In the genomic region with DNA sequence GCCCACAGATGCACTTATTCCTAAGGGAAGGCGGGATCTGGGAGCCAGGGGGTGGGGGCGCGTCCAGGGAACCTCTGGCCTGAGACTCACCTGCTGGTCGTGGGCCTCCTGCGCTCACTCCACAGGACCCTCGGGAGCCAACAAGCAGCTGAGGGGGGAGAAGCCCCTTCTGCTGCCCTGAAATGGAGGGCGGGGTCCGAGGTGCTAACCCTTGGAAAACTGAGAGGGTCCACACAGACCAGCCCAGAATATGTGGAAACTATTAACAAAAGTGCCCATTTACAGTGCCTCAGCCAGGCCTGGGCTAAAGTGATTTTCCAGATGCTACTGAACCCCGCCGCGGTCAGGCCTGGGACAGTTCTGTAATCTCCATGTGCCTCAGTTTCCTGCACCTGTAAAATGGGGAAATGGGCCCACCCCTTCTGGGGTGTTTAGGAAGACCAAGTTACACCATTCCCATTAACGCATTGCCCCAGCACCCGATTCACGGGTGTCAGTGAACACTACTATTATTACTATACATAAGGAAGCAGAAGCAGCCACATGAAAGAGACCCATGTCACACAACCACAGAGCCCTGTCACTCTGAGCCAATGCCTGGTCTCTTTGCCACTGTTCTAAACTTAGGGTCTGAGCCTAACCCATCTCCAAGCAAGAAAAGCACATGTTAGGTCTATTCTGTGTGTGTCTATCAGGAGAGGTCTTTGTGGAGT, we compare ENCODE assay signal across 11 cellular contexts. TPM values are rescaled to one million over a fixed set of nuclear protein-coding genes. Genes with fewer than 3 reads are reported as not detected.
A peak's percentile ranks its signal among the peaks of the same experiment; 100 is the strongest.
DNase-seq lines count a peak whose midpoint lies in the region; ATAC-seq, FAIRE-seq and TF ChIP-seq lines count a peak whose summit lies in the region.
"Had no signal": no experiment of that assay in that cellular context is flagged by ENCODE, and none has a peak within 500 bp of the region (broad histone marks: within the 10 kb centered on the region; RNA-seq: fewer than 3 reads in every experiment).

No MANE protein-coding gene starts in this region.

- no peak overlapping the region for H2BK15ac ChIP-seq in mesenchymal stem cell (ENCODE audit: low read depth, poor library complexity, severe bottlenecking)

- no peak overlapping the region for H3K4ac ChIP-seq in mesenchymal stem cell (ENCODE audit: low read depth in 1 of 2, low read length in 2 of 2)

- H3K9ac ChIP-seq in GM12878 (ENCODE audit: control insufficient read depth, insufficient read depth, low read length) (no peak overlapping the region), mesenchymal stem cell (ENCODE audit: low read length) (peak overlapping the region; percentile 40)

- H3K36me3 Mint-ChIP-seq in activated T-cell treated with anti-CD3 and anti-CD28 coated beads, Interleukin-2, amount 50 U/mL, for 72 hours (ENCODE audit: insufficient read depth in 2 of 2) = no peaks in the 10 kb centered on the region
- no peaks in the 10 kb centered on the region for H3K36me3 Mint-ChIP-seq in activated T-cell treated with anti-CD3 and anti-CD28 coated beads, Interleukin-2, amount 50 U/mL, for 24 hours (ENCODE audit: low read depth)
- no peaks in the 10 kb centered on the region for H3K36me3 Mint-ChIP-seq in activated CD4-positive, alpha-beta T cell treated with anti-CD3 and anti-CD28 coated beads, Interleukin-2, amount 10 ng/mL, durations not matched to agents 7 days and 5 days (ENCODE audit: low read depth)

- H3K27me3 Mint-ChIP-seq in activated T-cell treated with anti-CD3 and anti-CD28 coated beads, Interleukin-2, amount 50 U/mL, for 72 hours (ENCODE audit: low read depth) = peaks cover 44% of the 10 kb centered on the region
- peaks cover 60% of the 10 kb centered on the region for H3K27me3 Mint-ChIP-seq in activated T-cell treated with anti-CD3 and anti-CD28 coated beads, Interleukin-2, amount 50 U/mL, for 24 hours
- peaks cover 47% of the 10 kb centered on the region for H3K27me3 Mint-ChIP-seq in activated CD4-positive, alpha-beta T cell treated with anti-CD3 and anti-CD28 coated beads, Interleukin-2, amount 10 ng/mL, durations not matched to agents 7 days and 5 days

- 53% methylated on average over 14 of the region's 14 CpGs for WGBS in GM12878 (ENCODE audit: insufficient coverage, insufficient replicate concordance, low lambda C conversion rate, missing lambda C conversion rate)
- 77% methylated on average over 14 of the region's 14 CpGs for WGBS in mesenchymal stem cell
- WGBS in suprapubic skin = 73% methylated on average over 11 of the region's 14 CpGs
- WGBS in right lobe of liver (ENCODE audit: insufficient coverage, low coverage, low lambda C conversion rate, missing lambda C conversion rate) = 65% methylated on average over 3 of the region's 14 CpGs

- no peak overlapping the region for H4K8ac ChIP-seq in mesenchymal stem cell (ENCODE audit: low read length)

- SMC1A ChIA-PET in GM12878 (lab: Charles Lee; ENCODE audit: uncharacterized antibody, unreplicated experiment) = no interaction called here

- TF ChIP-seq RAD21 in GM12878 (IDR thresholded peaks at IDR 0.05; ENCODE audit: insufficient read depth, low read depth, low read length) = no peak

- peak; percentile 64 to 77 for ATAC-seq in activated T-cell treated with anti-CD3 and anti-CD28 coated beads, Interleukin-2, amount 50 U/mL, for 72 hours (replicated peaks in 1 of 2)
- ATAC-seq in GM12878 (peak; percentile 52), right lobe of liver (no peak)
- ATAC-seq: HCT116 had no signal

- peak overlapping the region; percentile 31 for H2AK5ac ChIP-seq in mesenchymal stem cell (ENCODE audit: low read length, severe bottlenecking)

- H3K36me3 ChIP-seq in GM12878 (ENCODE audit: control insufficient read depth in 2 of 2, insufficient read depth in 2 of 2, low read length in 1 of 2) (no peaks in the 10 kb centered on the region), mesenchymal stem cell (ENCODE audit: control insufficient read depth in 1 of 2, insufficient read depth in 2 of 2, low read depth in 1 of 2, low read length in 2 of 2) (no peaks in the 10 kb centered on the region), suprapubic skin (no peaks in the 10 kb centered on the region), right lobe of liver (no peaks in the 10 kb centered on the region)

- no peak for FAIRE-seq in GM12878 (lab: Jason Lieb, UNC)

- CTCF ChIA-PET in GM12878 (lab: Yijun Ruan, JAX) = no interaction called here
- CTCF ChIA-PET in activated CD4-positive, alpha-beta T cell treated with anti-CD3 and anti-CD28 coated beads, Interleukin-2, amount 10 ng/mL, durations not matched to agents 7 days and 5 days (lab: Charles Lee) = interaction anchor here (1.4 kb wide), 1 partner anchor 33 kb away, joined by 3 read pairs; no protein-coding TSS in a partner anchor

- no TSS peak for BruUV-seq in GM12878 (replicated peaks; lab: Mats Ljungman, UMichigan)

- no peak for TF ChIP-seq POLR2A in GM12878 (IDR thresholded peaks at IDR 0.05; ENCODE audit: low read depth, low read length)
- no peak for TF ChIP-seq POLR2A in suprapubic skin (IDR thresholded peaks at IDR 0.05)
- TF ChIP-seq POLR2A in right lobe of liver (IDR thresholded peaks at IDR 0.05) = no peak

- H3K4me1 Mint-ChIP-seq in activated T-cell treated with anti-CD3 and anti-CD28 coated beads, Interleukin-2, amount 50 U/mL, for 72 hours (ENCODE audit: low read depth) = no peaks in the 10 kb centered on the region
- peaks cover 3% of the 10 kb centered on the region for H3K4me1 Mint-ChIP-seq in activated T-cell treated with anti-CD3 and anti-CD28 coated beads, Interleukin-2, amount 50 U/mL, for 24 hours (ENCODE audit: low read depth)
- H3K4me1 Mint-ChIP-seq in activated CD4-positive, alpha-beta T cell treated with anti-CD3 and anti-CD28 coated beads, Interleukin-2, amount 10 ng/mL, durations not matched to agents 7 days and 5 days = peaks cover 7% of the 10 kb centered on the region

- H2BK12ac ChIP-seq in mesenchymal stem cell (ENCODE audit: low read length in 2 of 2) = no peak overlapping the region

- H3K23ac ChIP-seq in mesenchymal stem cell (ENCODE audit: low read length in 2 of 2) = no peak overlapping the region

- no peak overlapping the region for H2AFZ ChIP-seq in GM12878 (ENCODE audit: control insufficient read depth, low read depth, low read length)
- H2AFZ ChIP-seq in mesenchymal stem cell (ENCODE audit: low read depth, low read length) = no peak overlapping the region

- H4K20me1 ChIP-seq in GM12878 (ENCODE audit: control insufficient read depth, insufficient read depth) = no peaks in the 10 kb centered on the region

- no peak overlapping the region for H4K91ac ChIP-seq in mesenchymal stem cell (ENCODE audit: low read length)

- H3K4me3 Mint-ChIP-seq in activated T-cell treated with anti-CD3 and anti-CD28 coated beads, Interleukin-2, amount 50 U/mL, for 72 hours = peak overlapping the region in 1 of 2 donors; percentile 27
- H3K4me3 Mint-ChIP-seq in activated T-cell treated with anti-CD3 and anti-CD28 coated beads, Interleukin-2, amount 50 U/mL, for 24 hours = no peak overlapping the region
- H3K4me3 Mint-ChIP-seq in activated CD4-positive, alpha-beta T cell treated with anti-CD3 and anti-CD28 coated beads, Interleukin-2, amount 10 ng/mL, durations not matched to agents 7 days and 5 days = no peak overlapping the region

- H3K4me3 ChIP-seq in GM12878 (no peak overlapping the region), mesenchymal stem cell (ENCODE audit: insufficient read depth in 1 of 2, low read depth in 1 of 2, low read length in 2 of 2) (peak overlapping the region; percentile 60 to 66), suprapubic skin (peak overlapping the region; percentile 64), right lobe of liver (peak overlapping the region in 1 of 3 donors; percentile 38)

- TF ChIP-seq CTCF in GM12878 (IDR thresholded peaks at IDR 0.05 in 2 of 3, conservative IDR thresholded peaks at IDR 0.05 in 1 of 3; ENCODE audit: control insufficient read depth in 2 of 3, extremely low read depth in 1 of 3, insufficient read depth in 1 of 3, low read depth in 3 of 3, low read length in 3 of 3) (no peak), suprapubic skin (IDR thresholded peaks at IDR 0.05) (no peak), right lobe of liver (IDR thresholded peaks at IDR 0.05) (no peak)

- H3K79me2 ChIP-seq in GM12878 (ENCODE audit: control insufficient read depth, insufficient read depth, low read length) = no peaks in the 10 kb centered on the region

- no peak overlapping the region for H3K18ac ChIP-seq in mesenchymal stem cell (ENCODE audit: low read depth in 1 of 2, low read length in 2 of 2)

- peaks cover 5 to 17% of the 10 kb centered on the region in 2 experiments for H3K27me3 ChIP-seq in GM12878 (replicated peaks in 1 of 2; ENCODE audit: control insufficient read depth in 2 of 2, insufficient read depth in 2 of 2, low read length in 1 of 2)
- peaks cover 0 to 25% of the 10 kb centered on the region in 2 experiments for H3K27me3 ChIP-seq in mesenchymal stem cell (ENCODE audit: control insufficient read depth in 1 of 2, insufficient read depth in 1 of 2, low read length in 2 of 2)
- no peaks in the 10 kb centered on the region for H3K27me3 ChIP-seq in suprapubic skin
- no peaks in the 10 kb centered on the region for H3K27me3 ChIP-seq in right lobe of liver

- POLR2A ChIA-PET in GM12878 (lab: Charles Lee) = no interaction called here
- POLR2A ChIA-PET in activated CD4-positive, alpha-beta T cell treated with anti-CD3 and anti-CD28 coated beads, Interleukin-2, amount 10 ng/mL, durations not matched to agents 7 days and 5 days (lab: Charles Lee) = no interaction called here

- no peaks in the 10 kb centered on the region for H3K9me3 Mint-ChIP-seq in activated T-cell treated with anti-CD3 and anti-CD28 coated beads, Interleukin-2, amount 50 U/mL, for 72 hours
- no peaks in the 10 kb centered on the region for H3K9me3 Mint-ChIP-seq in activated T-cell treated with anti-CD3 and anti-CD28 coated beads, Interleukin-2, amount 50 U/mL, for 24 hours
- no peaks in the 10 kb centered on the region for H3K9me3 Mint-ChIP-seq in activated CD4-positive, alpha-beta T cell treated with anti-CD3 and anti-CD28 coated beads, Interleukin-2, amount 10 ng/mL, durations not matched to agents 7 days and 5 days

- H3K79me1 ChIP-seq in mesenchymal stem cell (replicated peaks; ENCODE audit: low read length, poor library complexity, severe bottlenecking) = peaks cover 8% of the 10 kb centered on the region

- no peak overlapping the region for H3K27ac Mint-ChIP-seq in activated T-cell treated with anti-CD3 and anti-CD28 coated beads, Interleukin-2, amount 50 U/mL, for 72 hours
- H3K27ac Mint-ChIP-seq in activated T-cell treated with anti-CD3 and anti-CD28 coated beads, Interleukin-2, amount 50 U/mL, for 24 hours = no peak overlapping the region
- H3K27ac Mint-ChIP-seq in activated CD4-positive, alpha-beta T cell treated with anti-CD3 and anti-CD28 coated beads, Interleukin-2, amount 10 ng/mL, durations not matched to agents 7 days and 5 days = no peak overlapping the region

- no peak overlapping the region for H3K14ac ChIP-seq in mesenchymal stem cell (ENCODE audit: low read length in 2 of 2)

- no peak overlapping the region for H3K4me2 ChIP-seq in GM12878 (ENCODE audit: control insufficient read depth, insufficient read depth)
- H3K4me2 ChIP-seq in mesenchymal stem cell (ENCODE audit: low read length, poor library complexity, severe bottlenecking) = no peak overlapping the region

- H3K4me1 ChIP-seq in GM12878 (ENCODE audit: control insufficient read depth, insufficient read depth, low read length) (no peaks in the 10 kb centered on the region), mesenchymal stem cell (ENCODE audit: control insufficient read depth, insufficient read depth, low read depth, low read length) (peaks cover 13% of the 10 kb centered on the region), suprapubic skin (peaks cover 19% of the 10 kb centered on the region), right lobe of liver (peaks cover 0 to 24% (median 0%) of the 10 kb centered on the region in 4 donors)

- intact Hi-C loops in GM12878 (cut with micrococcal nuclease; ENCODE audit: unreplicated experiment) (no loop called here), right lobe of liver (cut with DNase I) (no loop called here)

- RAD21 ChIA-PET in GM12878 (lab: Charles Lee; ENCODE audit: unreplicated experiment) = no interaction called here

- no peak overlapping the region for H3K27ac ChIP-seq in GM12878 (ENCODE audit: control insufficient read depth, insufficient read depth)
- no peak overlapping the region for H3K27ac ChIP-seq in mesenchymal stem cell (ENCODE audit: low read length, poor library complexity, severe bottlenecking)
- H3K27ac ChIP-seq in suprapubic skin = no peak overlapping the region
- no peak overlapping the region for H3K27ac ChIP-seq in right lobe of liver

- H3K9me3 ChIP-seq in GM12878 (replicated peaks; ENCODE audit: control insufficient read depth, insufficient read depth, low read length) = no peaks in the 10 kb centered on the region
- H3K9me3 ChIP-seq in mesenchymal stem cell (ENCODE audit: control insufficient read depth, low read length) = no peaks in the 10 kb centered on the region
- no peaks in the 10 kb centered on the region for H3K9me3 ChIP-seq in suprapubic skin
- H3K9me3 ChIP-seq in right lobe of liver = no peaks in the 10 kb centered on the region

- TF ChIP-seq EP300 in GM12878 (IDR thresholded peaks at IDR 0.05; ENCODE audit: borderline replicate concordance in 1 of 2, control insufficient read depth in 1 of 2, low read depth in 2 of 2, low read length in 2 of 2) (no peak), suprapubic skin (IDR thresholded peaks at IDR 0.05) (no peak)

- H2BK5ac ChIP-seq in mesenchymal stem cell (ENCODE audit: low read depth, low read length, poor library complexity, severe bottlenecking) = no peak overlapping the region

- in situ Hi-C loops in GM12878 (cut with MboI) = no loop called here

- no peak overlapping the region for H2BK120ac ChIP-seq in mesenchymal stem cell (ENCODE audit: low read depth, low read length)

- DNase-seq in activated T-cell treated with anti-CD3 and anti-CD28 coated beads, Interleukin-2, amount 50 U/mL, for 72 hours = peak; percentile 10 to 20
- DNase-seq in activated T-cell treated with anti-CD3 and anti-CD28 coated beads, Interleukin-2, amount 50 U/mL, for 24 hours = no peak
- DNase-seq in GM12878 (ENCODE audit: low read depth, low spot score) = no peak
- DNase-seq in mesenchymal stem cell = no peak
- DNase-seq in suprapubic skin (ENCODE audit: low spot score in 2 of 2) = no peak
- DNase-seq in COLO668 (lab: John Stamatoyannopoulos, UW; ENCODE audit: unreplicated experiment) = no peak
- DNase-seq in right lobe of liver = no peak
- DNase-seq in activated CD4-positive, alpha-beta T cell treated with anti-CD3 and anti-CD28 coated beads, Interleukin-2, amount 10 ng/mL, durations not matched to agents 7 days and 5 days = no peak
- DNase-seq: SHP77 treated with DMSO at 0.1 percent for 48 hours had no signal

RNA-seq across cellular contexts. Expression of gene VSTM4, which starts 0.6 kb away (rescaled TPM):
- total RNA-seq in activated T-cell treated with anti-CD3 and anti-CD28 coated beads, Interleukin-2, amount 50 U/mL, for 72 hours = under 1 TPM in 1 of 2 donors, not detected in 1; 0.25 TPM
- total RNA-seq in GM12878 (2013; cell fraction: nucleolus; rRNA removed) = 0.04 TPM in 1 of 2 replicates, not detected in the other
- total RNA-seq in GM12878 (2014; rRNA removed) = not detected in 2 replicates
- total RNA-seq in GM12878 (2014; rRNA removed; fragmentation: Illumina TruSeq; extraction: Trizol) = not detected in 2 replicates
- total RNA-seq in GM12878 (2021) = 0.08 TPM in 1 of 2 replicates, not detected in the other
- polyA plus RNA-seq in GM12878 (2011; ENCODE audit: low read depth) = not detected
- polyA plus RNA-seq in GM12878 (2011; rRNA removed) = 0.14 TPM in 2 replicates
- polyA plus RNA-seq in GM12878 (2011; cell fraction: cytosol; rRNA removed) = 0.06 and 0.08 TPM in 2 replicates
- 0.03 and 0.09 TPM in 2 replicates for polyA plus RNA-seq in GM12878 (2011; cell fraction: nucleus; rRNA removed)
- not detected in 2 replicates for polyA plus RNA-seq in GM12878 (2012)
- 0.01 TPM in 1 of 2 replicates, not detected in the other for polyA plus RNA-seq in GM12878 (2014; fragmentation: Illumina TruSeq; extraction: Trizol)
- polyA plus RNA-seq in GM12878 (2014; fragmentation: Nextera tagmentation; extraction: Ambion mirVana) = under 1 TPM in 1 of 2 experiments, not detected in 1; 0.02 TPM
- polyA plus RNA-seq in GM12878 (2014; rRNA removed) = not detected in 2 replicates
- not detected for polyA plus RNA-seq in GM12878 (2016; fragmentation: Nextera tagmentation; extraction: Ambion mirVana)
- polyA minus RNA-seq in GM12878 (2011; rRNA and poly(A)+ RNA removed) = 0.15 TPM in 1 of 2 replicates, not detected in the other
- not detected in 2 replicates for polyA minus RNA-seq in GM12878 (2011; cell fraction: cytosol; rRNA and poly(A)+ RNA removed)
- 0.24 and 0.57 TPM in 2 replicates for polyA minus RNA-seq in GM12878 (2011; cell fraction: nucleus; rRNA and poly(A)+ RNA removed)
- 1.1 TPM for polyA plus RNA-seq in mesenchymal stem cell (2013, experiment 1 of 2)
- 1.2 TPM for polyA plus RNA-seq in mesenchymal stem cell (2013, experiment 2 of 2)
- total RNA-seq in suprapubic skin = 1 to 10 TPM; 4.0 to 6.0 (median 4.6) TPM
- total RNA-seq in right lobe of liver = 1 to 10 TPM; 2.1 to 6.6 (median 3.1) TPM
- total RNA-seq in activated CD4-positive, alpha-beta T cell treated with anti-CD3 and anti-CD28 coated beads, Interleukin-2, amount 10 ng/mL, durations not matched to agents 7 days and 5 days = under 1 TPM; 0.12 to 0.15 TPM

RNA-seq across cellular contexts. Expression of gene FAM170B, which starts 17.9 kb away (rescaled TPM):
- under 1 TPM in 1 of 2 donors, not detected in 1; 0.16 TPM for total RNA-seq in activated T-cell treated with anti-CD3 and anti-CD28 coated beads, Interleukin-2, amount 50 U/mL, for 72 hours
- not detected in 2 replicates for total RNA-seq in GM12878 (2013; cell fraction: nucleolus; rRNA removed)
- total RNA-seq in GM12878 (2014; rRNA removed) (not detected in 2 replicates), GM12878 (2014; rRNA removed; fragmentation: Illumina TruSeq; extraction: Trizol) (not detected in 2 replicates), GM12878 (2021) (not detected in 2 replicates), suprapubic skin (not detected), right lobe of liver (not detected)
- polyA plus RNA-seq in GM12878 (2011; ENCODE audit: low read depth) = not detected
- polyA plus RNA-seq in GM12878 (2011; rRNA removed) (not detected in 2 replicates), GM12878 (2014; fragmentation: Illumina TruSeq; extraction: Trizol) (not detected in 2 replicates), GM12878 (2014; fragmentation: Nextera tagmentation; extraction: Ambion mirVana) (not detected), GM12878 (2014; rRNA removed) (not detected in 2 replicates), GM12878 (2016; fragmentation: Nextera tagmentation; extraction: Ambion mirVana) (not detected)
- 0.10 TPM in 1 of 2 replicates, not detected in the other for polyA plus RNA-seq in GM12878 (2011; cell fraction: cytosol; rRNA removed)
- polyA plus RNA-seq in GM12878 (2011; cell fraction: nucleus; rRNA removed) = 0.15 TPM in 1 of 2 replicates, not detected in the other
- not detected in 2 replicates for polyA plus RNA-seq in GM12878 (2012)
- polyA minus RNA-seq in GM12878 (2011; rRNA and poly(A)+ RNA removed) = 0.36 TPM in 1 of 2 replicates, not detected in the other
- not detected in 2 replicates for polyA minus RNA-seq in GM12878 (2011; cell fraction: cytosol; rRNA and poly(A)+ RNA removed)
- polyA minus RNA-seq in GM12878 (2011; cell fraction: nucleus; rRNA and poly(A)+ RNA removed) = not detected in 2 replicates
- not detected for polyA plus RNA-seq in mesenchymal stem cell (2013, experiment 1 of 2)
- not detected for polyA plus RNA-seq in mesenchymal stem cell (2013, experiment 2 of 2)
- not detected for total RNA-seq in activated CD4-positive, alpha-beta T cell treated with anti-CD3 and anti-CD28 coated beads, Interleukin-2, amount 10 ng/mL, durations not matched to agents 7 days and 5 days
- total RNA-seq: dermis microvascular lymphatic vessel endothelial cell had no signal

Comparison
In these comparisons a context has a peak if more than half of its experiments do, and no peak if none do; other contexts are left out.
1. DNase-seq: peak in activated T-cell treated with anti-CD3 and anti-CD28 coated beads, Interleukin-2, amount 50 U/mL, for 72 hours (2 of 2); none in activated T-cell treated with anti-CD3 and anti-CD28 coated beads, Interleukin-2, amount 50 U/mL, for 24 hours (single experiment), GM12878 (single experiment), mesenchymal stem cell (single experiment), suprapubic skin (0 of 2), COLO668 (single experiment), right lobe of liver (0 of 3) and activated CD4-positive, alpha-beta T cell treated with anti-CD3 and anti-CD28 coated beads, Interleukin-2, amount 10 ng/mL, durations not matched to agents 7 days and 5 days (single experiment).
2. ATAC-seq: peak in activated T-cell treated with anti-CD3 and anti-CD28 coated beads, Interleukin-2, amount 50 U/mL, for 72 hours (2 of 2) and GM12878 (single experiment); none in right lobe of liver (0 of 4).